Comparison of ENCODE assay signal across 1 cellular context in genomic region chr11:128630367-128631230, GRCh38.
TF ChIP-seq lines count a peak whose summit lies in the region.

No MANE protein-coding gene starts in this region.

TF ChIP-seq in GM12878, 131 proteins besides CTCF, POLR2A, EP300 and RAD21 (continued from another document):
- TF ChIP-seq ZNF687 (IDR thresholded peaks at IDR 0.05) (0 out of 2 replicates have a peak, but pooled peaks have one; percentile 43), SUZ12 (IDR thresholded peaks at IDR 0.05; ENCODE audit: unreplicated experiment) (no peak), SPI1 (IDR thresholded peaks at IDR 0.05; ENCODE audit: borderline replicate concordance, insufficient read depth, low read depth, low read length) (peak; percentile 72; the same call in 1 of the 2 replicates), SMC3 (IDR thresholded peaks at IDR 0.05; ENCODE audit: borderline replicate concordance, low read length) (peak; percentile 99), HDAC2 (IDR thresholded peaks at IDR 0.05) (no peak), TCF3 (IDR thresholded peaks at IDR 0.05; ENCODE audit: borderline replicate concordance, insufficient read depth, low read depth, low read length) (no peak), SRF (IDR thresholded peaks at IDR 0.05; ENCODE audit: low read depth in 2 of 2, low read length in 2 of 2) (no peak), YY1 (IDR thresholded peaks at IDR 0.05; ENCODE audit: low read depth, low read length) (peak; percentile 82), USF2 (IDR thresholded peaks at IDR 0.05; ENCODE audit: borderline replicate concordance, low read depth, low read length) (no peak), RCOR1 (conservative IDR thresholded peaks at IDR 0.05; ENCODE audit: low read depth, low read length) (no peak), JUND (IDR thresholded peaks at IDR 0.05; ENCODE audit: low read depth, low read length) (no peak), GABPA (IDR thresholded peaks at IDR 0.05; ENCODE audit: low read depth) (no peak), RELB (IDR thresholded peaks at IDR 0.05; ENCODE audit: low read depth) (0 out of 2 replicates have a peak, but pooled peaks have one; percentile 8), RFX5 (IDR thresholded peaks at IDR 0.05; ENCODE audit: low read depth, low read length) (no peak)
- TF ChIP-seq, protein P1, sequence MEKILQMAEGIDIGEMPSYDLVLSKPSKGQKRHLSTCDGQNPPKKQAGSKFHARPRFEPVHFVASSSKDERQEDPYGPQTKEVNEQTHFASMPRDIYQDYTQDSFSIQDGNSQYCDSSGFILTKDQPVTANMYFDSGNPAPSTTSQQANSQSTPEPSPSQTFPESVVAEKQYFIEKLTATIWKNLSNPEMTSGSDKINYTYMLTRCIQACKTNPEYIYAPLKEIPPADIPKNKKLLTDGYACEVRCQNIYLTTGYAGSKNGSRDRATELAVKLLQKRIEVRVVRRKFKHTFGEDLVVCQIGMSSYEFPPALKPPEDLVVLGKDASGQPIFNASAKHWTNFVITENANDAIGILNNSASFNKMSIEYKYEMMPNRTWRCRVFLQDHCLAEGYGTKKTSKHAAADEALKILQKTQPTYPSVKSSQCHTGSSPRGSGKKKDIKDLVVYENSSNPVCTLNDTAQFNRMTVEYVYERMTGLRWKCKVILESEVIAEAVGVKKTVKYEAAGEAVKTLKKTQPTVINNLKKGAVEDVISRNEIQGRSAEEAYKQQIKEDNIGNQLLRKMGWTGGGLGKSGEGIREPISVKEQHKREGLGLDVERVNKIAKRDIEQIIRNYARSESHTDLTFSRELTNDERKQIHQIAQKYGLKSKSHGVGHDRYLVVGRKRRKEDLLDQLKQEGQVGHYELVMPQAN (conservative IDR thresholded peaks at IDR 0.05): no peak
TF ChIP-seq in GM12878: peak in this region for 14.
